In genomic region chr15:40044717-40045571, GRCh38 we compare ENCODE assay signal across 1 cellular context.
TF ChIP-seq lines count a peak whose summit lies in the region.

No MANE protein-coding gene starts in this region.

TF ChIP-seq in Ishikawa, 13 proteins besides CTCF, POLR2A, EP300 and RAD21 (continued from another document):
- TF ChIP-seq, protein P1, sequence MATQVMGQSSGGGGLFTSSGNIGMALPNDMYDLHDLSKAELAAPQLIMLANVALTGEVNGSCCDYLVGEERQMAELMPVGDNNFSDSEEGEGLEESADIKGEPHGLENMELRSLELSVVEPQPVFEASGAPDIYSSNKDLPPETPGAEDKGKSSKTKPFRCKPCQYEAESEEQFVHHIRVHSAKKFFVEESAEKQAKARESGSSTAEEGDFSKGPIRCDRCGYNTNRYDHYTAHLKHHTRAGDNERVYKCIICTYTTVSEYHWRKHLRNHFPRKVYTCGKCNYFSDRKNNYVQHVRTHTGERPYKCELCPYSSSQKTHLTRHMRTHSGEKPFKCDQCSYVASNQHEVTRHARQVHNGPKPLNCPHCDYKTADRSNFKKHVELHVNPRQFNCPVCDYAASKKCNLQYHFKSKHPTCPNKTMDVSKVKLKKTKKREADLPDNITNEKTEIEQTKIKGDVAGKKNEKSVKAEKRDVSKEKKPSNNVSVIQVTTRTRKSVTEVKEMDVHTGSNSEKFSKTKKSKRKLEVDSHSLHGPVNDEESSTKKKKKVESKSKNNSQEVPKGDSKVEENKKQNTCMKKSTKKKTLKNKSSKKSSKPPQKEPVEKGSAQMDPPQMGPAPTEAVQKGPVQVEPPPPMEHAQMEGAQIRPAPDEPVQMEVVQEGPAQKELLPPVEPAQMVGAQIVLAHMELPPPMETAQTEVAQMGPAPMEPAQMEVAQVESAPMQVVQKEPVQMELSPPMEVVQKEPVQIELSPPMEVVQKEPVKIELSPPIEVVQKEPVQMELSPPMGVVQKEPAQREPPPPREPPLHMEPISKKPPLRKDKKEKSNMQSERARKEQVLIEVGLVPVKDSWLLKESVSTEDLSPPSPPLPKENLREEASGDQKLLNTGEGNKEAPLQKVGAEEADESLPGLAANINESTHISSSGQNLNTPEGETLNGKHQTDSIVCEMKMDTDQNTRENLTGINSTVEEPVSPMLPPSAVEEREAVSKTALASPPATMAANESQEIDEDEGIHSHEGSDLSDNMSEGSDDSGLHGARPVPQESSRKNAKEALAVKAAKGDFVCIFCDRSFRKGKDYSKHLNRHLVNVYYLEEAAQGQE (IDR thresholded peaks at IDR 0.05; ENCODE audit: low read depth), result no peak
- 0 out of 2 replicates have a peak, but pooled peaks have one; percentile 12 for TF ChIP-seq TAF1 (IDR thresholded peaks at IDR 0.05; ENCODE audit: low read depth)
- TF ChIP-seq CREB1 (IDR thresholded peaks at IDR 0.05; ENCODE audit: low read depth), result no peak
- no peak; the same call in 1 of the 2 replicates for TF ChIP-seq TCF12 (IDR thresholded peaks at IDR 0.05; ENCODE audit: low read depth)
